In genomic region chr16:47137925-47138324, GRCh38 we compare ENCODE assay signal across 1 cellular context.
A peak's percentile ranks its signal among the peaks of the same experiment; 100 is the strongest.
TF ChIP-seq lines count a peak whose summit lies in the region.
"Not testable (repeated sequence)": the region's sequence is repeated elsewhere in the genome, so short reads cannot be mapped to it uniquely, and the experiment has no call there.

No MANE protein-coding gene starts in this region.

TF ChIP-seq in K562, 482 proteins besides CTCF, POLR2A, EP300 and RAD21 (continued from another document):
- TF ChIP-seq NRF1 (conservative IDR thresholded peaks at IDR 0.05 in 1 of 2, IDR thresholded peaks at IDR 0.05 in 1 of 2), result 0 out of 4 replicates have a peak, but pooled peaks of 1 of the 2 experiments have one; percentile 10
- not testable (repeated sequence) for TF ChIP-seq NR2C2 (CRISPR knock-in tag; IDR thresholded peaks at IDR 0.05)
- TF ChIP-seq NR2C2 (tag; IDR thresholded peaks at IDR 0.05), result peak; percentile 31; the same call in 1 of the 2 replicates
- TF ChIP-seq, protein P1, sequence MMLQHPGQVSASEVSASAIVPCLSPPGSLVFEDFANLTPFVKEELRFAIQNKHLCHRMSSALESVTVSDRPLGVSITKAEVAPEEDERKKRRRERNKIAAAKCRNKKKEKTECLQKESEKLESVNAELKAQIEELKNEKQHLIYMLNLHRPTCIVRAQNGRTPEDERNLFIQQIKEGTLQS (IDR thresholded peaks at IDR 0.05), result peak; percentile 75
- TF ChIP-seq, protein P1 (CRISPR knock-in tag; conservative IDR thresholded peaks at IDR 0.05), result not testable (repeated sequence)
- TF ChIP-seq KDM1A (IDR thresholded peaks at IDR 0.05), result peak; percentile 50 to 69; a peak in 3 of 4 replicates
- TF ChIP-seq FOSL1 (tag; conservative IDR thresholded peaks at IDR 0.05), result peak; percentile 63
- peak; percentile 68 for TF ChIP-seq EGR1 (conservative IDR thresholded peaks at IDR 0.05)
- peak; percentile 14; the same call in 1 of the 2 replicates for TF ChIP-seq CBFA2T3 (IDR thresholded peaks at IDR 0.05)
- peak; percentile 51; the same call in 1 of the 2 replicates for TF ChIP-seq JUND (IDR thresholded peaks at IDR 0.05; ENCODE audit: borderline replicate concordance, low read depth, low read length)
- TF ChIP-seq JUND (tag; IDR thresholded peaks at IDR 0.05; ENCODE audit: borderline replicate concordance, low read depth, low read length), result 0 out of 3 replicates have a peak, but pooled peaks have one; percentile 22
- peak; percentile 56; the same call in 1 of the 2 replicates for TF ChIP-seq DPF2 (IDR thresholded peaks at IDR 0.05)
- TF ChIP-seq ADNP (tag; IDR thresholded peaks at IDR 0.05), result peak; percentile 47; the same call in 1 of the 2 replicates
